Comparison of ENCODE assay signal across 9 cellular contexts in genomic region chr20:62652894-62653305, GRCh38. TPM values are rescaled to one million over a fixed set of nuclear protein-coding genes. Genes with fewer than 3 reads are reported as not detected.
A peak's percentile ranks its signal among the peaks of the same experiment; 100 is the strongest.
DNase-seq lines count a peak whose midpoint lies in the region; ATAC-seq lines count a peak whose summit lies in the region.
"Had no signal": no experiment of that assay in that cellular context is flagged by ENCODE, and none has a peak within 500 bp of the region (broad histone marks: within the 10 kb centered on the region; RNA-seq: fewer than 3 reads in every experiment).

No MANE protein-coding gene starts in this region.

- no peak for DNase-seq in stimulated activated naive CD8-positive, alpha-beta T cell treated with anti-CD3 and anti-CD28 coated beads, Interleukin-15, amount 100 ng/mL, for 72 hours
- DNase-seq in stimulated activated naive CD8-positive, alpha-beta T cell treated with anti-CD3 and anti-CD28 coated beads, Interleukin-15, Interleukin-2, amounts not matched to agents 100 U/mL and 50 U/mL, for 24 hours: no peak
- DNase-seq in effector memory CD8-positive, alpha-beta T cell: no peak
- no peak for DNase-seq in neuronal stem cell (ENCODE audit: low spot score)
- DNase-seq in aorta: no peak
- DNase-seq in stimulated activated CD4-positive, alpha-beta T cell treated with anti-CD3 and anti-CD28 coated beads, Interleukin-2, amount 100 ng/mL, for 48 hours: no peak
- DNase-seq in UCSD-AML1 (lab: John Stamatoyannopoulos, UW; ENCODE audit: unreplicated experiment): no peak
- DNase-seq in MG63: no peak

- no peak overlapping the region for H2BK5ac ChIP-seq in neuronal stem cell (ENCODE audit: low read length)

- H3K27ac ChIP-seq in neuronal stem cell (replicated peaks; ENCODE audit: low read length): no peak overlapping the region
- H3K27ac ChIP-seq in aorta (ENCODE audit: low read depth in 1 of 2, low read length in 2 of 2): peak overlapping the region in 1 of 2 donors; percentile 78

- no peaks in the 10 kb centered on the region for H3K9me3 ChIP-seq in neuronal stem cell (replicated peaks in 1 of 2; ENCODE audit: control insufficient read depth in 2 of 2, insufficient read depth in 1 of 2, low read depth in 1 of 2, low read length in 2 of 2)
- H3K9me3 ChIP-seq in aorta (ENCODE audit: control insufficient read depth, low read length): no peaks in the 10 kb centered on the region
- no peaks in the 10 kb centered on the region for H3K9me3 ChIP-seq in MG63

- peak overlapping the region; percentile 64 for H3K18ac ChIP-seq in neuronal stem cell (ENCODE audit: low read length)

- H4K8ac ChIP-seq in neuronal stem cell (ENCODE audit: low read depth, low read length): no peak overlapping the region

- no peak overlapping the region for H4K91ac ChIP-seq in neuronal stem cell (ENCODE audit: low read depth, low read length, poor library complexity)

- peak overlapping the region in 1 of 2 donors; percentile 12 for H3K27ac Mint-ChIP-seq in stimulated activated naive CD8-positive, alpha-beta T cell treated with anti-CD3 and anti-CD28 coated beads, Interleukin-15, amount 100 ng/mL, for 72 hours
- peak overlapping the region; percentile 93 to 95 for H3K27ac Mint-ChIP-seq in effector memory CD8-positive, alpha-beta T cell

- H2BK12ac ChIP-seq in neuronal stem cell (ENCODE audit: low read length): peak overlapping the region; percentile 73

- no peak overlapping the region for H2BK120ac ChIP-seq in neuronal stem cell (ENCODE audit: low read depth, low read length)

- no CpG with 5 or more reads among the region's 20 CpGs for WGBS in neuronal stem cell (ENCODE audit: extremely low coverage in 2 of 2, insufficient read length in 2 of 2, insufficient replicate concordance in 1 of 2), 2 donors
- WGBS in aorta, 2 donors: 90 to 94% methylated on average over 20 of the region's 20 CpGs

- no peak for ATAC-seq in stimulated activated naive CD8-positive, alpha-beta T cell treated with anti-CD3 and anti-CD28 coated beads, Interleukin-15, amount 100 ng/mL, for 72 hours
- ATAC-seq in stimulated activated naive CD8-positive, alpha-beta T cell treated with anti-CD3 and anti-CD28 coated beads, Interleukin-15, Interleukin-2, amounts not matched to agents 100 U/mL and 50 U/mL, for 24 hours: no peak
- ATAC-seq in effector memory CD8-positive, alpha-beta T cell (replicated peaks): no peak
- peak; percentile 1 for ATAC-seq in aorta (ENCODE audit: low FRiP score)

- H3K14ac ChIP-seq in neuronal stem cell (ENCODE audit: low read length): peak overlapping the region; percentile 17

- H3K27me3 Mint-ChIP-seq in stimulated activated naive CD8-positive, alpha-beta T cell treated with anti-CD3 and anti-CD28 coated beads, Interleukin-15, amount 100 ng/mL, for 72 hours: no peaks in the 10 kb centered on the region
- H3K27me3 Mint-ChIP-seq in effector memory CD8-positive, alpha-beta T cell: no peaks in the 10 kb centered on the region
- H3K27me3 Mint-ChIP-seq: stimulated activated naive CD8-positive, alpha-beta T cell treated with anti-CD3 and anti-CD28 coated beads, Interleukin-15, Interleukin-2, amounts not matched to agents 100 ng/mL and 50 ng/mL, for 24 hours had no signal

- H3K27me3 ChIP-seq in neuronal stem cell (ENCODE audit: control insufficient read depth in 3 of 3, insufficient read depth in 3 of 3, low read depth in 1 of 3, low read length in 3 of 3): peaks cover 0 to 31% (median 1%) of the 10 kb centered on the region in 3 experiments
- no peaks in the 10 kb centered on the region for H3K27me3 ChIP-seq in aorta (ENCODE audit: control insufficient read depth in 1 of 2, insufficient read depth in 2 of 2, low read length in 1 of 2)
- no peaks in the 10 kb centered on the region for H3K27me3 ChIP-seq in MG63

- intact Hi-C loops in aorta (cut with DNase I): no loop called here

- peak overlapping the region; percentile 81 to 89 for H3K4me3 Mint-ChIP-seq in stimulated activated naive CD8-positive, alpha-beta T cell treated with anti-CD3 and anti-CD28 coated beads, Interleukin-15, amount 100 ng/mL, for 72 hours
- peak overlapping the region; percentile 76 to 80 for H3K4me3 Mint-ChIP-seq in effector memory CD8-positive, alpha-beta T cell

- peak overlapping the region; percentile 28 for H2AK5ac ChIP-seq in neuronal stem cell (ENCODE audit: low read depth, low read length)

- H3K79me1 ChIP-seq in neuronal stem cell (ENCODE audit: low read depth, low read length): peaks cover 8% of the 10 kb centered on the region

- H3K9me3 Mint-ChIP-seq in stimulated activated naive CD8-positive, alpha-beta T cell treated with anti-CD3 and anti-CD28 coated beads, Interleukin-15, amount 100 ng/mL, for 72 hours: no peaks in the 10 kb centered on the region
- no peaks in the 10 kb centered on the region for H3K9me3 Mint-ChIP-seq in effector memory CD8-positive, alpha-beta T cell
- H3K9me3 Mint-ChIP-seq: stimulated activated naive CD8-positive, alpha-beta T cell treated with anti-CD3 and anti-CD28 coated beads, Interleukin-15, Interleukin-2, amounts not matched to agents 100 ng/mL and 50 ng/mL, for 24 hours had no signal

- H3K4me1 Mint-ChIP-seq in stimulated activated naive CD8-positive, alpha-beta T cell treated with anti-CD3 and anti-CD28 coated beads, Interleukin-15, amount 100 ng/mL, for 72 hours: peaks cover 64% of the 10 kb centered on the region
- H3K4me1 Mint-ChIP-seq in effector memory CD8-positive, alpha-beta T cell (ENCODE audit: low read depth in 2 of 2): peaks cover 18 to 20% of the 10 kb centered on the region in 2 donors

- H3K4me1 ChIP-seq in neuronal stem cell (ENCODE audit: control insufficient read depth in 2 of 2, insufficient read depth in 1 of 2, low read depth in 1 of 2, low read length in 2 of 2): peaks cover 4 to 5% of the 10 kb centered on the region in 2 donors
- no peaks in the 10 kb centered on the region for H3K4me1 ChIP-seq in aorta (ENCODE audit: control insufficient read depth in 1 of 2, insufficient read depth in 2 of 2, low read length in 2 of 2)

- H2BK15ac ChIP-seq in neuronal stem cell (ENCODE audit: low read length): no peak overlapping the region

- no peak overlapping the region for H3K4ac ChIP-seq in neuronal stem cell (ENCODE audit: low read length)

- H3K23ac ChIP-seq in neuronal stem cell (ENCODE audit: low read depth, low read length, poor library complexity): peak overlapping the region; percentile 73

- H3K4me3 ChIP-seq in neuronal stem cell (ENCODE audit: low read length in 2 of 2) (no peak overlapping the region), aorta (ENCODE audit: low read length in 2 of 2) (no peak overlapping the region), MG63 (no peak overlapping the region; the same call in 1 of the 2 replicates)

- no peak overlapping the region for H3K4me2 ChIP-seq in neuronal stem cell (ENCODE audit: insufficient read depth, low read length, poor library complexity, severe bottlenecking)

- H2AFZ ChIP-seq in neuronal stem cell (ENCODE audit: low read length): no peak overlapping the region

- peaks cover 6% of the 10 kb centered on the region for H3K36me3 Mint-ChIP-seq in effector memory CD8-positive, alpha-beta T cell (ENCODE audit: insufficient read depth)

- no peaks in the 10 kb centered on the region for H3K36me3 ChIP-seq in neuronal stem cell (replicated peaks in 1 of 2; ENCODE audit: control insufficient read depth in 2 of 2, insufficient read depth in 2 of 2, low read length in 2 of 2)
- H3K36me3 ChIP-seq in aorta (ENCODE audit: control insufficient read depth in 1 of 2, insufficient read depth in 2 of 2, low read length in 1 of 2): no peaks in the 10 kb centered on the region
- peaks cover 50% of the 10 kb centered on the region for H3K36me3 ChIP-seq in MG63

- H3K9ac ChIP-seq in neuronal stem cell (ENCODE audit: low read depth, low read length, poor library complexity): no peak overlapping the region

RNA-seq across cellular contexts. Expression of gene SLCO4A1, which starts 10.6 kb away (rescaled TPM):
- 3.5 TPM for polyA plus RNA-seq in neuronal stem cell (2013, experiment 1 of 2)
- polyA plus RNA-seq in neuronal stem cell (2013, experiment 2 of 2): 3.9 TPM
- 10 to 100 TPM; 13.9 to 14.6 TPM for total RNA-seq in aorta
- 1 to 10 TPM; 1.0 to 4.1 TPM for polyA plus RNA-seq in aorta
- total RNA-seq in MG63 (2014; rRNA removed; shearing (Covaris generic); ENCODE audit: low replicate concordance): 10.7 and 23.0 TPM in 2 replicates

RNA-seq across cellular contexts. Expression of gene NTSR1, which starts 55.7 kb away (rescaled TPM):
- 0.28 TPM for polyA plus RNA-seq in neuronal stem cell (2013, experiment 1 of 2)
- 0.21 TPM for polyA plus RNA-seq in neuronal stem cell (2013, experiment 2 of 2)
- not detected for total RNA-seq in aorta
- polyA plus RNA-seq in aorta: not detected
- total RNA-seq in MG63 (2014; rRNA removed; shearing (Covaris generic); ENCODE audit: low replicate concordance): 0.40 TPM in 1 of 2 replicates, not detected in the other
